Comparison of ENCODE assay signal across 17 cellular contexts in the genomic region with DNA sequence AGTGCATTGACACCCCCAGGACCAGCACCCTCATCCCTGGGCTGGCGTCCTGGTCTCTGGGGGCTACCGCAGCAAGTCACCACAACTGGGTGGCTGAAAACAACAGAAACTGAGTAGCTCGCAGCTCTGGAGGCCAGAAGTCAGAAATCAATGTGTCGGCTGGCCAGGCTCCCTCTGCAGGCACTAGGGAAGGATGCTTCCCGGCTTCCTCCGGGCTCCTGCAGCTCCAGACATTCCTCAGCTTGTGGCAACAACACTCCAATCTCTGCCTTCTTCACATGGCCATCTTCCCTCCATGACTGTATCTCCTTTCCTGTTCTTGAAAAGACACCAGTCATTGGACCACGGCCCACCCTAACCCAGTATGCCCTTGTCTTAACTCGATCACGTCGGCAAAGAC.
"Had no signal": no experiment of that assay in that cellular context is flagged by ENCODE, and none has a peak within 500 bp of the region (broad histone marks: within the 10 kb centered on the region; RNA-seq: fewer than 3 reads in every experiment).

No MANE protein-coding gene starts in this region.

- H3K4me3 Mint-ChIP-seq: activated CD4-positive, alpha-beta memory T cell treated with anti-CD3 and anti-CD28 coated beads for 36 hours; activated naive CD8-positive, alpha-beta T cell treated with anti-CD3 and anti-CD28 coated beads for 36 hours; activated T-cell treated with anti-CD3 and anti-CD28 coated beads, Interleukin-2, amount 50 U/mL, for 4 hours; dendritic cell treated with granulocyte-macrophage colony-stimulating factor and Interleukin-4, amounts not matched to agents 40 ng/mL and 50 ng/mL, for 4 days; effector memory CD8-positive, alpha-beta T cell; natural killer cell had no signal

- H3K27ac ChIP-seq: brain microvascular endothelial cell, stomach, thoracic aorta had no signal

- H3K27ac Mint-ChIP-seq: activated CD4-positive, alpha-beta memory T cell treated with anti-CD3 and anti-CD28 coated beads for 36 hours; activated naive CD8-positive, alpha-beta T cell treated with anti-CD3 and anti-CD28 coated beads for 36 hours; dendritic cell treated with granulocyte-macrophage colony-stimulating factor and Interleukin-4, amounts not matched to agents 40 ng/mL and 50 ng/mL, for 4 days; effector memory CD8-positive, alpha-beta T cell; natural killer cell had no signal

- H3K27me3 ChIP-seq: brain microvascular endothelial cell had no signal

- H3K9me3 ChIP-seq: mucosa of descending colon, thoracic aorta had no signal

- DNase-seq: activated CD4-positive, alpha-beta memory T cell treated with anti-CD3 and anti-CD28 coated beads for 36 hours; activated CD4-positive, alpha-beta T cell treated with anti-CD3 and anti-CD28 coated beads for 1 hour; activated effector memory CD4-positive, alpha-beta T cell treated with anti-CD3 and anti-CD28 coated beads, Interleukin-2, amount 50 U/mL, for 16 hours; activated naive CD8-positive, alpha-beta T cell treated with anti-CD3 and anti-CD28 coated beads for 36 hours; activated T-cell treated with anti-CD3 and anti-CD28 coated beads, Interleukin-2, amount 50 U/mL, for 4 hours; brain microvascular endothelial cell; cerebellar nuclear complex; effector memory CD8-positive, alpha-beta T cell; erythroblast; hippocampal formation; mammary epithelial cell; mucosa of descending colon; natural killer cell; retina; stomach had no signal

- H3K9me3 Mint-ChIP-seq: natural killer cell had no signal

- H3K4me3 ChIP-seq: mucosa of descending colon, stomach, thoracic aorta had no signal

- H3K36me3 ChIP-seq: brain microvascular endothelial cell, stomach, thoracic aorta had no signal

- H3K36me3 Mint-ChIP-seq: activated naive CD8-positive, alpha-beta T cell treated with anti-CD3 and anti-CD28 coated beads for 36 hours; natural killer cell had no signal
